Comparison of ENCODE assay signal across 8 cellular contexts in the genomic region with DNA sequence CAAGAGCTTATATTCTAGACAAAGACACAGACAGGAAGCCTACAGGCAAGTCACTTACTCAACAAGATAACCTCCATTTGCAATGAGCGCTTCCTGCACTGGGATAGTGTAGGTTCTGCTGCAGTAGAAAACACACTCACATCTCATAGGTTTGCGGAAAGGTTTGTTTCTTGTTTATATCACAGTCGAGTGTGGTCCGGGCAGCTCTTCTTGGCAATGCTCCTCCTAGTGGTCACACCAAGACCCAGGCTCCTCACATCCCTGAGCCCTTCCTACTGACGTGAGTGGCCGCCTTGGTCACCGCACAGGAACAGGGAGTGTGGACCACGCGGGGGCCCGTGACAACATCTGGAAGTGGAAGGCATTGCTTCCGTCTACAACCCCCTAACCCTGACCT. TPM values are rescaled to one million over a fixed set of nuclear protein-coding genes. Genes with fewer than 3 reads are reported as not detected.
DNase-seq lines count a peak whose midpoint lies in the region; TF ChIP-seq lines count a peak whose summit lies in the region.

No MANE protein-coding gene starts in this region.

- no peak for TF ChIP-seq POLR2A in prostate gland (IDR thresholded peaks at IDR 0.05)

- no peaks in the 10 kb centered on the region for H3K36me3 ChIP-seq in prostate gland

- H3K27ac ChIP-seq in prostate gland = peak overlapping the region in 1 of 2 donors; percentile 15

- TF ChIP-seq CTCF in GM12873 (IDR thresholded peaks at IDR 0.05; ENCODE audit: insufficient read depth, low read depth, low read length, missing control alignments) (peak; percentile 66), epithelial cell of proximal tubule (conservative IDR thresholded peaks at IDR 0.05; ENCODE audit: low read depth, low read length) (peak; percentile 49), prostate gland (IDR thresholded peaks at IDR 0.05) (peak in 2 of 4 experiments; percentile 25 to 39)

- intact Hi-C loops in prostate gland (cut with DNase I) = loop anchor here (2.0 kb wide), 1 partner anchor 46 kb away; no protein-coding TSS in a partner anchor

- peaks cover 3% of the 10 kb centered on the region for H3K27me3 ChIP-seq in prostate gland (replicated peaks; ENCODE audit: insufficient read depth)

- DNase-seq in NCI-H524 treated with DMSO at 0.1 percent for 48 hours (lab: John Stamatoyannopoulos, UW) (peak; percentile 54), epithelial cell of proximal tubule (ENCODE audit: low read depth) (no peak), prostate gland (ENCODE audit: low spot score) (peak; percentile 4), activated gamma-delta T cell (lab: John Stamatoyannopoulos, UW) (no peak), HuH-7.5 (ENCODE audit: low spot score) (no peak), COLO668 (lab: John Stamatoyannopoulos, UW; ENCODE audit: unreplicated experiment) (no peak), NCI-H446 treated with DMSO at 0.1 percent for 48 hours (lab: John Stamatoyannopoulos, UW) (no peak)

- 28% methylated on average over 11 of the region's 11 CpGs for WGBS in prostate gland

- H3K9me3 ChIP-seq in prostate gland = no peaks in the 10 kb centered on the region

- H3K4me3 ChIP-seq in epithelial cell of proximal tubule (ENCODE audit: low read depth, low read length) (no peak overlapping the region), prostate gland (no peak overlapping the region)

- H3K4me1 ChIP-seq in prostate gland (replicated peaks) = no peaks in the 10 kb centered on the region

RNA-seq across cellular contexts. Expression of a gene that starts 48.0 kb away (rescaled TPM):
- total RNA-seq in epithelial cell of proximal tubule = not detected in 2 replicates
- total RNA-seq in prostate gland = 10 to 100 TPM in 1 of 2 donors, 1 to 10 TPM in 1; 9.8 to 21.9 TPM

Comparison
In these comparisons a context has a peak if more than half of its experiments do, and no peak if none do; other contexts are left out.
1. DNase-seq: peak in NCI-H524 treated with DMSO at 0.1 percent for 48 hours (single experiment) and prostate gland (single experiment); none in epithelial cell of proximal tubule (single experiment), activated gamma-delta T cell (single experiment), HuH-7.5 (single experiment), COLO668 (single experiment) and NCI-H446 treated with DMSO at 0.1 percent for 48 hours (single experiment).
2. RNA of a gene that starts 48.0 kb away (total RNA-seq): 9.8 to 21.9 TPM in prostate gland; not detected in epithelial cell of proximal tubule; every median in the first group is over 10 times any median in the second.